ENCODE assay signal across 17 cellular contexts in genomic region chr14:105151838-105152793, GRCh38. TPM values are rescaled to one million over a fixed set of nuclear protein-coding genes. Genes with fewer than 3 reads are reported as not detected.
DNase-seq lines count a peak whose midpoint lies in the region; ATAC-seq and TF ChIP-seq lines count a peak whose summit lies in the region.
"Had no signal": no experiment of that assay in that cellular context is flagged by ENCODE, and none has a peak within 500 bp of the region (broad histone marks: within the 10 kb centered on the region; RNA-seq: fewer than 3 reads in every experiment).

No MANE protein-coding gene starts in this region.

- peak; percentile 78 for DNase-seq in RWPE2 (ENCODE audit: low spot score)
- peak; percentile 15 for DNase-seq in glutamatergic neuron
- no peak for DNase-seq in naive B cell
- DNase-seq in upper lobe of right lung, result no peak
- DNase-seq in T-cell, result no peak
- DNase-seq in NCI-H2227 treated with DMSO at 0.1 percent for 48 hours (lab: John Stamatoyannopoulos, UW), result no peak
- no peak for DNase-seq in DMS153 (lab: John Stamatoyannopoulos, UW)
- DNase-seq: activated CD4-positive, alpha-beta T cell treated with anti-CD3 and anti-CD28 coated beads, Interleukin-2, amount 50 U/mL, for 48 hours; activated naive CD4-positive, alpha-beta T cell treated with Interleukin-2 at 50 U/mL for 16 hours; Calu3; hypothalamus; KG1; NCI-H2029 treated with DMSO at 0.1 percent for 48 hours; thyroid gland had no signal

- H3K27me3 ChIP-seq in RWPE2 (ENCODE audit: insufficient read depth, poor library complexity, severe bottlenecking) (no peaks in the 10 kb centered on the region), upper lobe of right lung (no peaks in the 10 kb centered on the region)
- H3K27me3 ChIP-seq: thyroid gland had no signal

- H3K36me3 Mint-ChIP-seq in glutamatergic neuron (ENCODE audit: unreplicated experiment) (no peaks in the 10 kb centered on the region), naive B cell (peaks cover 0 to 2% of the 10 kb centered on the region in 2 donors), T-cell (no peaks in the 10 kb centered on the region)
- H3K36me3 Mint-ChIP-seq: stimulated activated memory B cell treated with anti-CD40 and anti-IgM and Interleukin-4, amounts not matched to agents 10 μg/mL and 1 μg/mL and 100 μg/mL, for 72 hours had no signal

- no peak overlapping the region for H3K27ac ChIP-seq in RWPE2 (ENCODE audit: poor library complexity, severe bottlenecking)
- peak overlapping the region; percentile 30 for H3K27ac ChIP-seq in upper lobe of right lung

- H3K4me1 ChIP-seq in RWPE2 (ENCODE audit: insufficient read depth, poor library complexity, severe bottlenecking), result no peaks in the 10 kb centered on the region
- no peaks in the 10 kb centered on the region for H3K4me1 ChIP-seq in upper lobe of right lung
- H3K4me1 ChIP-seq: thyroid gland had no signal

- H3K4me3 ChIP-seq in RWPE2 (ENCODE audit: severe bottlenecking) (no peak overlapping the region), upper lobe of right lung (no peak overlapping the region)
- H3K4me3 ChIP-seq: thyroid gland had no signal

- peaks cover 2% of the 10 kb centered on the region for H3K9me3 Mint-ChIP-seq in glutamatergic neuron (ENCODE audit: unreplicated experiment)
- H3K9me3 Mint-ChIP-seq in naive B cell, result no peaks in the 10 kb centered on the region
- no peaks in the 10 kb centered on the region for H3K9me3 Mint-ChIP-seq in T-cell
- H3K9me3 Mint-ChIP-seq: nephron; stimulated activated memory B cell treated with anti-CD40 and anti-IgM and Interleukin-4, amounts not matched to agents 10 μg/mL and 1 μg/mL and 100 μg/mL, for 72 hours had no signal

- CTCF ChIA-PET in T-cell (lab: Charles Lee), result no interaction called here

- TF ChIP-seq CTCF in RWPE2 (IDR thresholded peaks at IDR 0.05; ENCODE audit: poor library complexity, severe bottlenecking), result no peak
- TF ChIP-seq CTCF in glutamatergic neuron (IDR thresholded peaks at IDR 0.05; ENCODE audit: partially characterized antibody, unreplicated experiment), result no peak
- TF ChIP-seq CTCF in upper lobe of right lung (IDR thresholded peaks at IDR 0.05), result no peak

- no peak overlapping the region for H3K27ac Mint-ChIP-seq in glutamatergic neuron (ENCODE audit: unreplicated experiment)
- H3K27ac Mint-ChIP-seq in naive B cell, result no peak overlapping the region
- no peak overlapping the region for H3K27ac Mint-ChIP-seq in T-cell
- H3K27ac Mint-ChIP-seq: B cell; nephron; stimulated activated memory B cell treated with anti-CD40 and anti-IgM and Interleukin-4, amounts not matched to agents 10 μg/mL and 1 μg/mL and 100 μg/mL, for 72 hours had no signal

- no peak for ATAC-seq in RWPE2 (ENCODE audit: low read depth)
- ATAC-seq in naive B cell (ENCODE audit: low read depth in 2 of 2), result peak; percentile 44 to 52
- no peak for ATAC-seq in upper lobe of right lung
- ATAC-seq in T-cell (replicated peaks in 1 of 4), result no peak
- ATAC-seq: stimulated activated memory B cell treated with anti-CD40 and anti-IgM and Interleukin-4, amounts not matched to agents 10 μg/mL and 1 μg/mL and 100 μg/mL, for 72 hours had no signal

- intact Hi-C loops in upper lobe of right lung (cut with DNase I), result no loop called here

- POLR2A ChIA-PET in T-cell (lab: Charles Lee), result no interaction called here

- H3K36me3 ChIP-seq in RWPE2 (ENCODE audit: low read depth), result peaks cover 13% of the 10 kb centered on the region
- H3K36me3 ChIP-seq in upper lobe of right lung, result no peaks in the 10 kb centered on the region
- H3K36me3 ChIP-seq: thyroid gland had no signal

- H3K4me1 Mint-ChIP-seq in glutamatergic neuron (ENCODE audit: low read depth, unreplicated experiment) (no peaks in the 10 kb centered on the region), naive B cell (no peaks in the 10 kb centered on the region), T-cell (no peaks in the 10 kb centered on the region)
- H3K4me1 Mint-ChIP-seq: B cell; nephron; stimulated activated memory B cell treated with anti-CD40 and anti-IgM and Interleukin-4, amounts not matched to agents 10 μg/mL and 1 μg/mL and 100 μg/mL, for 72 hours had no signal

- H3K4me3 Mint-ChIP-seq in glutamatergic neuron (ENCODE audit: unreplicated experiment) (no peak overlapping the region), naive B cell (no peak overlapping the region), T-cell (no peak overlapping the region)
- H3K4me3 Mint-ChIP-seq: B cell; nephron; stimulated activated memory B cell treated with anti-CD40 and anti-IgM and Interleukin-4, amounts not matched to agents 10 μg/mL and 1 μg/mL and 100 μg/mL, for 72 hours had no signal

- H3K27me3 Mint-ChIP-seq in glutamatergic neuron (ENCODE audit: unreplicated experiment) (peaks cover 4% of the 10 kb centered on the region), naive B cell (peaks cover 0 to 10% (median 6%) of the 10 kb centered on the region in 3 donors), T-cell (no peaks in the 10 kb centered on the region)

- no peaks in the 10 kb centered on the region for H3K9me3 ChIP-seq in RWPE2 (ENCODE audit: severe bottlenecking)
- H3K9me3 ChIP-seq in upper lobe of right lung, result no peaks in the 10 kb centered on the region
- H3K9me3 ChIP-seq: thyroid gland had no signal

RNA-seq across cellular contexts. Expression of gene JAG2, which starts 16.5 kb away (rescaled TPM):
- total RNA-seq in glutamatergic neuron (ENCODE audit: unreplicated experiment), result 84.1 TPM
- polyA plus RNA-seq in naive B cell (ENCODE audit: low read depth in 6 of 6), result not detected
- total RNA-seq in upper lobe of right lung, result 31.2 TPM
- total RNA-seq in T-cell, result 1 to 10 TPM in 4 of 5 donors, under 1 TPM in 1; 0.76 to 1.9 (median 1.2) TPM

RNA-seq across cellular contexts. Expression of gene NUDT14, which starts 29.0 kb away (rescaled TPM):
- total RNA-seq in glutamatergic neuron (ENCODE audit: unreplicated experiment) (114 TPM), upper lobe of right lung (59.1 TPM), T-cell (10 to 100 TPM; 10.0 to 25.5 (median 20.2) TPM)
- polyA plus RNA-seq in naive B cell (ENCODE audit: low read depth in 6 of 6), result 10 to 100 TPM in 2 of 6 donors, 1 to 10 TPM in 4; 4.4 to 20.6 (median 9.1) TPM

Comparison
In these comparisons a context has a peak if more than half of its experiments do, and no peak if none do; other contexts are left out.
1. ATAC-seq: peak in naive B cell (2 of 2); none in RWPE2 (single experiment), upper lobe of right lung (single experiment) and T-cell (0 of 4).
2. DNase-seq: peak in RWPE2 (single experiment) and glutamatergic neuron (single experiment); none in naive B cell (single experiment), upper lobe of right lung (single experiment), T-cell (0 of 34), NCI-H2227 treated with DMSO at 0.1 percent for 48 hours (single experiment) and DMS153 (single experiment).
3. RNA of gene JAG2, which starts 16.5 kb away (total RNA-seq): 84.1 TPM in glutamatergic neuron (single experiment) and 31.2 TPM in upper lobe of right lung (single experiment); 0.76 to 1.9 TPM in T-cell; every median in the first group is over 10 times any median in the second.